1 cellular context compared by ENCODE assay signal in genomic region chr19:38665219-38665931, GRCh38.
TF ChIP-seq lines count a peak whose summit lies in the region.

No MANE protein-coding gene starts in this region.

TF ChIP-seq in endothelial cell of umbilical vein, 7 proteins besides CTCF, POLR2A, EP300 and RAD21:
- TF ChIP-seq, protein P1, sequence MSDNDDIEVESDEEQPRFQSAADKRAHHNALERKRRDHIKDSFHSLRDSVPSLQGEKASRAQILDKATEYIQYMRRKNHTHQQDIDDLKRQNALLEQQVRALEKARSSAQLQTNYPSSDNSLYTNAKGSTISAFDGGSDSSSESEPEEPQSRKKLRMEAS (IDR thresholded peaks at IDR 0.05; ENCODE audit: insufficient read depth, insufficient read length): no peak
- TF ChIP-seq EZH2 (IDR thresholded peaks at IDR 0.05; ENCODE audit: borderline replicate concordance, low read depth, low read length, severe bottlenecking): no peak
- TF ChIP-seq FOS (IDR thresholded peaks at IDR 0.05; ENCODE audit: borderline replicate concordance, insufficient read depth, low read length): no peak
- no peak for TF ChIP-seq MYC (IDR thresholded peaks at IDR 0.05; ENCODE audit: low read depth, low read length)
- no peak for TF ChIP-seq GATA2 (IDR thresholded peaks at IDR 0.05; ENCODE audit: insufficient read depth, insufficient read length, low read depth, low read length)
- no peak for TF ChIP-seq POLR2AphosphoS5 (IDR thresholded peaks at IDR 0.05; ENCODE audit: insufficient read depth, low read depth, low read length)
- TF ChIP-seq JUN (IDR thresholded peaks at IDR 0.05; ENCODE audit: borderline replicate concordance, insufficient read depth, insufficient read length, low read depth): no peak
